33 cellular contexts compared by ENCODE assay signal in the genomic region with DNA sequence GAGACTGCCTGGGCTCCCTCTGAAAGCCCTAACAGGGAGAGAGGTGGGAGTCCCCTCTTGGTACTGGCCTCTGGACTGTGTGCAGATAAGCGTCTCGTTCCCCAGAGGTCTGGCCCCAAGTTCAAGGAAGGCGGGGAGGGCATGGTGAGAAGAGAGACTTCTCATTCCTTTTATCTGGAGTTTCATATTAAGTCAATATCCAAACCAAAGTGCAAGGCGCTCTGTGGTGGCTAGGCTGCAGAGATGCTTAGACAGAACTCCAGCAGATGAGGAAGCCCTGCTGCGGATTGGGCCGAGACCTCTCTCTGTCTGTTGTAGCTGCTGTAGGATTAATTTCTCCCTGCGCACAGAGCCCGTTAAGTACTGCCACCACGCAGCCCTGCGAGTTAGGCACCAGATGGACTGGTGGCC. TPM values are rescaled to one million over a fixed set of nuclear protein-coding genes. Genes with fewer than 3 reads are reported as not detected.
DNase-seq lines count a peak whose midpoint lies in the region; ATAC-seq and TF ChIP-seq lines count a peak whose summit lies in the region.
"Had no signal": no experiment of that assay in that cellular context is flagged by ENCODE, and none has a peak within 500 bp of the region (broad histone marks: within the 10 kb centered on the region; RNA-seq: fewer than 3 reads in every experiment).

No MANE protein-coding gene starts in this region.

- H3K9me3 ChIP-seq in right atrium auricular region (no peaks in the 10 kb centered on the region), left ventricle myocardium inferior (replicated peaks) (no peaks in the 10 kb centered on the region), right lobe of liver (no peaks in the 10 kb centered on the region), upper lobe of left lung (no peaks in the 10 kb centered on the region)
- H3K9me3 ChIP-seq: esophagus muscularis mucosa, HAP-1, heart right ventricle, lower lobe of right lung, mucosa of descending colon had no signal

- TF ChIP-seq POLR2A in right lobe of liver (IDR thresholded peaks at IDR 0.05) (no peak), upper lobe of left lung (IDR thresholded peaks at IDR 0.05) (no peak)

- intact Hi-C loops in left ventricle myocardium inferior (cut with micrococcal nuclease): no loop called here
- intact Hi-C loops in dendritic cell treated with granulocyte-macrophage colony-stimulating factor and Interleukin-4, amounts not matched to agents 40 ng/mL and 50 ng/mL, for 4 days (cut with micrococcal nuclease): no loop called here
- intact Hi-C loops in right lobe of liver (cut with DNase I): no loop called here

- H3K4me1 Mint-ChIP-seq in dendritic cell treated with granulocyte-macrophage colony-stimulating factor and Interleukin-4, amounts not matched to agents 40 ng/mL and 50 ng/mL, for 4 days (ENCODE audit: low read depth): peaks cover 76% of the 10 kb centered on the region

- no peaks in the 10 kb centered on the region for H3K9me3 Mint-ChIP-seq in dendritic cell treated with granulocyte-macrophage colony-stimulating factor and Interleukin-4, amounts not matched to agents 40 ng/mL and 50 ng/mL, for 4 days
- H3K9me3 Mint-ChIP-seq: natural killer cell treated with Interleukin-12 subunit alpha and Interleukin-12 subunit beta and Interleukin-15 and Interleukin-18, amount 100 ng/mL, for 72 hours had no signal

- ATAC-seq in right lobe of liver: peak in 3 of 4 donors; percentile 17 to 53 (median 24)
- ATAC-seq in GM21367 (IDR thresholded peaks at IDR 0.05; ENCODE audit: unreplicated experiment): no peak
- no peak for ATAC-seq in upper lobe of left lung (ENCODE audit: low FRiP score in 2 of 2)
- no peak for ATAC-seq in HG03354 (IDR thresholded peaks at IDR 0.05; ENCODE audit: poor library complexity, severe bottlenecking, unreplicated experiment)
- ATAC-seq: activated CD8-positive, alpha-beta memory T cell treated with anti-CD3 and anti-CD28 coated beads, Interleukin-2, amount 10 ng/mL, durations not matched to agents 7 days and 5 days; foreskin keratinocyte; heart right ventricle; lower lobe of right lung had no signal

- H3K4me3 ChIP-seq in right atrium auricular region (no peak overlapping the region), left ventricle myocardium inferior (no peak overlapping the region), right lobe of liver (no peak overlapping the region), upper lobe of left lung (no peak overlapping the region)
- H3K4me3 ChIP-seq: esophagus muscularis mucosa, HAP-1, heart right ventricle, lower lobe of right lung, mucosa of descending colon had no signal

- H3K27ac ChIP-seq in right atrium auricular region (no peak overlapping the region), left ventricle myocardium inferior (replicated peaks) (no peak overlapping the region), right lobe of liver (no peak overlapping the region), upper lobe of left lung (no peak overlapping the region)
- H3K27ac ChIP-seq: esophagus muscularis mucosa, foreskin keratinocyte, heart right ventricle, HL-60, lower lobe of right lung, VCaP had no signal

- no peak for TF ChIP-seq CTCF in right atrium auricular region (IDR thresholded peaks at IDR 0.05)
- TF ChIP-seq CTCF in left ventricle myocardium inferior (IDR thresholded peaks at IDR 0.05; ENCODE audit: borderline replicate concordance): no peak
- TF ChIP-seq CTCF in right lobe of liver (IDR thresholded peaks at IDR 0.05): no peak
- TF ChIP-seq CTCF in upper lobe of left lung (IDR thresholded peaks at IDR 0.05): no peak

- H3K36me3 ChIP-seq in right atrium auricular region (peaks cover 18% of the 10 kb centered on the region), left ventricle myocardium inferior (peaks cover 45% of the 10 kb centered on the region), right lobe of liver (peaks cover 0 to 26% (median 0%) of the 10 kb centered on the region in 4 donors), upper lobe of left lung (peaks cover 6 to 49% (median 22%) of the 10 kb centered on the region in 4 donors)

- TF ChIP-seq EP300 in upper lobe of left lung (IDR thresholded peaks at IDR 0.05): no peak

- peak overlapping the region; percentile 24 for H3K27ac Mint-ChIP-seq in dendritic cell treated with granulocyte-macrophage colony-stimulating factor and Interleukin-4, amounts not matched to agents 40 ng/mL and 50 ng/mL, for 4 days
- H3K27ac Mint-ChIP-seq: activated CD8-positive, alpha-beta memory T cell treated with anti-CD3 and anti-CD28 coated beads, Interleukin-2, amount 10 ng/mL, durations not matched to agents 7 days and 5 days; CD4-positive, alpha-beta memory T cell; natural killer cell treated with Interleukin-12 subunit alpha and Interleukin-12 subunit beta and Interleukin-15 and Interleukin-18, amount 100 ng/mL, for 72 hours had no signal

- H3K36me3 Mint-ChIP-seq in dendritic cell treated with granulocyte-macrophage colony-stimulating factor and Interleukin-4, amounts not matched to agents 40 ng/mL and 50 ng/mL, for 4 days (ENCODE audit: low read depth): peaks cover 87% of the 10 kb centered on the region
- H3K36me3 Mint-ChIP-seq: natural killer cell treated with Interleukin-12 subunit alpha and Interleukin-12 subunit beta and Interleukin-15 and Interleukin-18, amount 100 ng/mL, for 72 hours had no signal

- DNase-seq in right atrium auricular region (ENCODE audit: low spot score): peak; percentile 53
- DNase-seq in left ventricle myocardium inferior: no peak
- no peak for DNase-seq in right lobe of liver
- no peak for DNase-seq in upper lobe of left lung
- no peak for DNase-seq in T-helper 9 cell
- DNase-seq: activated CD4-positive, alpha-beta T cell treated with anti-CD3 and anti-CD28 coated beads, Interleukin-2, amount 50 U/mL, for 1 hour; activated CD8-positive, alpha-beta memory T cell treated with anti-CD3 and anti-CD28 coated beads, Interleukin-2, amount 10 ng/mL, durations not matched to agents 7 days and 5 days; activated gamma-delta T cell treated with Interleukin-2 at 50 U/mL for 16 hours; activated T-cell treated with anti-CD3 and anti-CD28 coated beads, Interleukin-2, amount 50 U/mL, for 48 hours; CD4-positive, alpha-beta memory T cell; dermis blood vessel endothelial cell; DMS 273 treated with DMSO at 0.1 percent for 48 hours; foreskin keratinocyte; heart right ventricle; KG1; kidney; lower lobe of right lung; NCI-H1092 treated with DMSO at 0.1 percent for 48 hours; NCI-H187; NCI-H748 treated with DMSO at 0.1 percent for 48 hours; SIG-M5; stimulated activated CD4-positive, alpha-beta T cell treated with anti-CD3 and anti-CD28 coated beads, Interleukin-15, amount 100 ng/mL, for 24 hours; stimulated activated CD4-positive, alpha-beta T cell treated with anti-CD3 and anti-CD28 coated beads, Interleukin-4, amount 100 ng/mL, for 4 hours; SW 1271 had no signal

- H3K4me1 ChIP-seq in right atrium auricular region (no peaks in the 10 kb centered on the region), left ventricle myocardium inferior (peaks cover 13% of the 10 kb centered on the region), right lobe of liver (peaks cover 0 to 15% (median 0%) of the 10 kb centered on the region in 4 donors), upper lobe of left lung (peaks cover 20 to 44% (median 27%) of the 10 kb centered on the region in 4 donors)

- no peak overlapping the region for H3K4me3 Mint-ChIP-seq in dendritic cell treated with granulocyte-macrophage colony-stimulating factor and Interleukin-4, amounts not matched to agents 40 ng/mL and 50 ng/mL, for 4 days
- H3K4me3 Mint-ChIP-seq: activated CD8-positive, alpha-beta memory T cell treated with anti-CD3 and anti-CD28 coated beads, Interleukin-2, amount 10 ng/mL, durations not matched to agents 7 days and 5 days; CD4-positive, alpha-beta memory T cell; natural killer cell treated with Interleukin-12 subunit alpha and Interleukin-12 subunit beta and Interleukin-15 and Interleukin-18, amount 100 ng/mL, for 72 hours had no signal

- no peaks in the 10 kb centered on the region for H3K27me3 Mint-ChIP-seq in dendritic cell treated with granulocyte-macrophage colony-stimulating factor and Interleukin-4, amounts not matched to agents 40 ng/mL and 50 ng/mL, for 4 days
- H3K27me3 Mint-ChIP-seq: activated CD8-positive, alpha-beta memory T cell treated with anti-CD3 and anti-CD28 coated beads, Interleukin-2, amount 10 ng/mL, durations not matched to agents 7 days and 5 days; natural killer cell treated with Interleukin-12 subunit alpha and Interleukin-12 subunit beta and Interleukin-15 and Interleukin-18, amount 100 ng/mL, for 72 hours had no signal

- WGBS in right lobe of liver (ENCODE audit: insufficient coverage, low coverage, low lambda C conversion rate, missing lambda C conversion rate): no CpG with 5 or more reads among the region's 10 CpGs
- 80 to 86% methylated on average over 7 to 10 of the region's 10 CpGs for WGBS in upper lobe of left lung, 2 donors

- H3K27me3 ChIP-seq in right atrium auricular region (no peaks in the 10 kb centered on the region), left ventricle myocardium inferior (ENCODE audit: low read depth) (no peaks in the 10 kb centered on the region), right lobe of liver (no peaks in the 10 kb centered on the region), upper lobe of left lung (no peaks in the 10 kb centered on the region)
- H3K27me3 ChIP-seq: esophagus muscularis mucosa, foreskin keratinocyte, heart right ventricle had no signal

RNA-seq across cellular contexts. Expression of a gene that starts 16.0 kb away (rescaled TPM):
- total RNA-seq in right atrium auricular region (1 to 10 TPM; 5.9 to 8.7 TPM), left ventricle myocardium inferior (11.2 TPM), right lobe of liver (10 to 100 TPM in 2 of 6 experiments, 1 to 10 TPM in 4; 7.2 to 16.2 (median 9.1) TPM), upper lobe of left lung (10 to 100 TPM; 36.7 to 60.7 (median 41.0) TPM)

Comparison
In these comparisons a context has a peak if more than half of its experiments do, and no peak if none do; other contexts are left out.
1. ATAC-seq: peak in right lobe of liver (3 of 4); none in GM21367 (single experiment), upper lobe of left lung (0 of 2) and HG03354 (single experiment).